8 cellular contexts compared by ENCODE assay signal in genomic region chr11:68889948-68890446, GRCh38. TPM values are rescaled to one million over a fixed set of nuclear protein-coding genes. Genes with fewer than 3 reads are reported as not detected.
A peak's percentile ranks its signal among the peaks of the same experiment; 100 is the strongest.
DNase-seq lines count a peak whose midpoint lies in the region; ATAC-seq, FAIRE-seq and TF ChIP-seq lines count a peak whose summit lies in the region.

No MANE protein-coding gene starts in this region.

- CTCF ChIA-PET in H1 (lab: Charles Lee; ENCODE audit: partially characterized antibody): interaction anchor here (0.6 to 2.2 kb wide), 17 partner anchors 9 to 289 kb away, joined by 3 to 17 read pairs (median 4); partner anchors contain the start of gene MRPL21
- CTCF ChIA-PET in activated CD4-positive, alpha-beta memory T cell treated with anti-CD3 and anti-CD28 coated beads, Interleukin-2, amount 10 ng/mL, durations not matched to agents 7 days and 5 days (lab: Charles Lee): no interaction called here

- peaks cover 6 to 17% of the 10 kb centered on the region in 2 experiments for H4K20me1 ChIP-seq in H1 (replicated peaks in 1 of 2; ENCODE audit: control insufficient read depth in 1 of 2, insufficient read depth in 2 of 2, low read length in 2 of 2)

- no peak overlapping the region for H3K4me2 ChIP-seq in H1 (ENCODE audit: insufficient read depth in 1 of 2, low read depth in 2 of 2, low read length in 2 of 2)

- no peaks in the 10 kb centered on the region for H3K79me2 ChIP-seq in H1 (ENCODE audit: control insufficient read depth in 1 of 2, insufficient read depth in 2 of 2, low read length in 2 of 2)

- no peaks in the 10 kb centered on the region for H3K9me3 Mint-ChIP-seq in activated CD4-positive, alpha-beta memory T cell treated with anti-CD3 and anti-CD28 coated beads, Interleukin-2, amount 10 ng/mL, durations not matched to agents 7 days and 5 days

- no peak for TF ChIP-seq EP300 in H1 (IDR thresholded peaks at IDR 0.05; ENCODE audit: borderline replicate concordance in 1 of 2, low read depth in 2 of 2, low read length in 2 of 2)

- no peak overlapping the region for H3K27ac ChIP-seq in H1 (ENCODE audit: low read depth, low read length)

- no peaks in the 10 kb centered on the region for H3K27me3 ChIP-seq in H1 (replicated peaks in 1 of 4; ENCODE audit: control insufficient read depth in 3 of 4, extremely low read depth in 1 of 4, insufficient read depth in 3 of 4, low read length in 3 of 4)

- H2AFZ ChIP-seq in H1 (ENCODE audit: low read length): no peak overlapping the region

- H2BK5ac ChIP-seq in H1 (ENCODE audit: low read depth, low read length): no peak overlapping the region

- no peak overlapping the region for H3K56ac ChIP-seq in H1 (replicated peaks; ENCODE audit: insufficient read length, low read depth, low read length)

- 56% methylated on average over 18 of the region's 18 CpGs; no CpG with 5 or more reads in 1 of the 2 experiments for WGBS in H1 (ENCODE audit: extremely low coverage in 1 of 2, insufficient coverage in 1 of 2, insufficient read length in 1 of 2, insufficient replicate concordance in 2 of 2, low coverage in 1 of 2, low lambda C conversion rate in 2 of 2, missing lambda C conversion rate in 1 of 2), 2 experiments

- TF ChIP-seq CTCF in H1 (IDR thresholded peaks at IDR 0.05; ENCODE audit: control extremely low read depth in 1 of 3, insufficient read depth in 1 of 3, low read depth in 1 of 3, low read length in 3 of 3): peak; percentile 74 to 77 (median 74)

- H2BK15ac ChIP-seq in H1 (ENCODE audit: low read length): no peak overlapping the region

- H2BK20ac ChIP-seq in H1 (ENCODE audit: low read length): no peak overlapping the region

- H4K5ac ChIP-seq in H1 (ENCODE audit: insufficient read length, low read depth, low read length): no peak overlapping the region

- no peak overlapping the region for H3K9ac ChIP-seq in H1 (replicated peaks in 1 of 4; ENCODE audit: extremely low read depth in 1 of 4, low read depth in 3 of 4, low read length in 3 of 4)

- no peak overlapping the region for H2BK12ac ChIP-seq in H1 (ENCODE audit: low read depth, low read length)

- no peak for ATAC-seq in HG03442 (IDR thresholded peaks at IDR 0.05; ENCODE audit: unreplicated experiment)

- H4K8ac ChIP-seq in H1 (ENCODE audit: extremely low read depth, insufficient read depth, low read length): 0 out of 2 replicates have a peak overlapping the region, but pooled peaks have one; percentile 16

- H3K4ac ChIP-seq in H1 (replicated peaks; ENCODE audit: insufficient read length, low read depth, low read length): no peak overlapping the region

- no peaks in the 10 kb centered on the region for H3K23me2 ChIP-seq in H1 (ENCODE audit: low read depth, low read length)

- H3K4me1 Mint-ChIP-seq in activated CD4-positive, alpha-beta memory T cell treated with anti-CD3 and anti-CD28 coated beads, Interleukin-2, amount 10 ng/mL, durations not matched to agents 7 days and 5 days: no peaks in the 10 kb centered on the region

- peak; percentile 65 to 77 for TF ChIP-seq RAD21 in H1 (IDR thresholded peaks at IDR 0.05 in 1 of 2, conservative IDR thresholded peaks at IDR 0.05 in 1 of 2; ENCODE audit: low read depth in 2 of 2, low read length in 2 of 2)

- peaks cover 17% of the 10 kb centered on the region for H3K36me3 Mint-ChIP-seq in activated CD4-positive, alpha-beta memory T cell treated with anti-CD3 and anti-CD28 coated beads, Interleukin-2, amount 10 ng/mL, durations not matched to agents 7 days and 5 days (ENCODE audit: low read depth)

- peaks cover 8 to 37% (median 22%) of the 10 kb centered on the region in 4 experiments; a peak in 5 of 8 replicates for H3K36me3 ChIP-seq in H1 (ENCODE audit: control insufficient read depth in 2 of 4, insufficient read depth in 4 of 4, low read length in 3 of 4)

- H3K9me3 ChIP-seq in H1 (ENCODE audit: insufficient read depth in 2 of 2, low read depth in 1 of 2, low read length in 1 of 2): no peaks in the 10 kb centered on the region

- H3K4me3 ChIP-seq in H1 (ENCODE audit: extremely low read depth in 1 of 4, insufficient read depth in 2 of 4, low read depth in 3 of 4, low read length in 4 of 4): no peak overlapping the region

- DNase-seq in AG08395 (ENCODE audit: low spot score) (peak; percentile 93), HuH-7.5 (ENCODE audit: low spot score) (peak; percentile 81), H1 (ENCODE audit: low read depth in 1 of 2, low spot score in 2 of 2) (peak; percentile 57 to 84), myocyte (ENCODE audit: low read depth) (peak; percentile 27), NCI-H2171 treated with DMSO at 0.1 percent for 48 hours (lab: John Stamatoyannopoulos, UW) (no peak), SW480 (ENCODE audit: low spot score) (no peak)
- no peak for DNase-seq in activated CD4-positive, alpha-beta memory T cell treated with anti-CD3 and anti-CD28 coated beads, Interleukin-2, amount 10 ng/mL, durations not matched to agents 7 days and 5 days

- no peak overlapping the region for H2AK5ac ChIP-seq in H1 (ENCODE audit: low read depth, low read length)

- no peak overlapping the region for H3K14ac ChIP-seq in H1 (ENCODE audit: insufficient read length)

- no peak overlapping the region for H3K27ac Mint-ChIP-seq in activated CD4-positive, alpha-beta memory T cell treated with anti-CD3 and anti-CD28 coated beads, Interleukin-2, amount 10 ng/mL, durations not matched to agents 7 days and 5 days

- H3K27me3 Mint-ChIP-seq in activated CD4-positive, alpha-beta memory T cell treated with anti-CD3 and anti-CD28 coated beads, Interleukin-2, amount 10 ng/mL, durations not matched to agents 7 days and 5 days: no peaks in the 10 kb centered on the region

- no peaks in the 10 kb centered on the region for H3K79me1 ChIP-seq in H1 (ENCODE audit: low read depth, low read length)

- no peak overlapping the region for H4K91ac ChIP-seq in H1 (replicated peaks; ENCODE audit: insufficient read length, low read length)

- POLR2A ChIA-PET in H1 (lab: Charles Lee; ENCODE audit: partially characterized antibody): interaction anchor here (0.8 to 2.0 kb wide), 9 partner anchors 8 to 50 kb away, joined by 3 to 8 read pairs (median 3); partner anchors contain the start of genes IGHMBP2 and MRPL21
- POLR2A ChIA-PET in activated CD4-positive, alpha-beta memory T cell treated with anti-CD3 and anti-CD28 coated beads, Interleukin-2, amount 10 ng/mL, durations not matched to agents 7 days and 5 days (lab: Charles Lee): interaction anchor here (0.5 kb wide), 1 partner anchor 21 kb away, joined by 3 read pairs; no protein-coding TSS in a partner anchor

- no peak overlapping the region for H3K4me3 Mint-ChIP-seq in activated CD4-positive, alpha-beta memory T cell treated with anti-CD3 and anti-CD28 coated beads, Interleukin-2, amount 10 ng/mL, durations not matched to agents 7 days and 5 days

- no peak overlapping the region for H2BK120ac ChIP-seq in H1 (replicated peaks; ENCODE audit: low read depth, low read length)

- no peak for FAIRE-seq in H1 (lab: Jason Lieb, UNC)

- no peak overlapping the region for H3K18ac ChIP-seq in H1 (ENCODE audit: extremely low read depth, low read length)

- no peak for TF ChIP-seq POLR2A in H1 (IDR thresholded peaks at IDR 0.05; ENCODE audit: control extremely low read depth in 1 of 2, low read depth in 2 of 2, low read length in 2 of 2)

- H3K4me1 ChIP-seq in H1 (replicated peaks in 1 of 4; ENCODE audit: control insufficient read depth in 3 of 4, insufficient read depth in 4 of 4, low read length in 3 of 4): peaks cover 0 to 4% (median under 1%) of the 10 kb centered on the region in 4 experiments; a peak in 1 of 7 replicates

- no peak overlapping the region for H3K23ac ChIP-seq in H1 (ENCODE audit: insufficient read length)

RNA-seq across cellular contexts. Expression of gene MRPL21, which starts 13.6 kb away (rescaled TPM):
- total RNA-seq in H1 (2021; fragmentation: NEBNext Ultra II Directional; extraction: Animal tissue kit (Norgen Biotek cat#: 25700)): 103 and 107 TPM in 2 replicates
- polyA plus RNA-seq in H1 (2011; rRNA removed): 72.0 and 102 TPM in 2 replicates
- 103 TPM for polyA plus RNA-seq in H1 (2011; cell fraction: cytosol; rRNA removed)
- polyA plus RNA-seq in H1 (2011; cell fraction: nucleus; rRNA removed): 65.0 TPM
- polyA plus RNA-seq in H1 (2012, experiment 1 of 2): 87.9 to 110 TPM (median 103 TPM) in 4 replicates
- 154 TPM for polyA plus RNA-seq in H1 (2012, experiment 2 of 2)
- 114 TPM for polyA plus RNA-seq in H1 (2013, experiment 1 of 2)
- polyA plus RNA-seq in H1 (2013, experiment 2 of 2): 114 TPM
- polyA minus RNA-seq in H1 (2011; rRNA and poly(A)+ RNA removed): 33.9 and 40.8 TPM in 2 replicates
- polyA minus RNA-seq in H1 (2011; cell fraction: cytosol; rRNA and poly(A)+ RNA removed): 27.4 TPM
- 44.7 TPM for polyA minus RNA-seq in H1 (2011; cell fraction: nucleus; rRNA and poly(A)+ RNA removed)
- total RNA-seq in myocyte: 39.9 and 50.4 TPM in 2 replicates
- polyA plus RNA-seq in myocyte (2012): 59.6 TPM
- 10 to 100 TPM; 47.6 to 53.4 TPM for total RNA-seq in activated CD4-positive, alpha-beta memory T cell treated with anti-CD3 and anti-CD28 coated beads, Interleukin-2, amount 10 ng/mL, durations not matched to agents 7 days and 5 days

RNA-seq across cellular contexts. Expression of gene IGHMBP2, which starts 13.7 kb away (rescaled TPM):
- 17.6 and 19.1 TPM in 2 replicates for total RNA-seq in H1 (2021; fragmentation: NEBNext Ultra II Directional; extraction: Animal tissue kit (Norgen Biotek cat#: 25700))
- polyA plus RNA-seq in H1 (2011; rRNA removed): 8.4 and 11.5 TPM in 2 replicates
- polyA plus RNA-seq in H1 (2011; cell fraction: cytosol; rRNA removed): 8.8 TPM
- 43.3 TPM for polyA plus RNA-seq in H1 (2011; cell fraction: nucleus; rRNA removed)
- 12.0 to 13.5 TPM (median 12.3 TPM) in 4 replicates for polyA plus RNA-seq in H1 (2012, experiment 1 of 2)
- polyA plus RNA-seq in H1 (2012, experiment 2 of 2): 9.2 TPM
- 8.5 TPM for polyA plus RNA-seq in H1 (2013, experiment 1 of 2)
- polyA plus RNA-seq in H1 (2013, experiment 2 of 2): 8.0 TPM
- 22.9 and 25.7 TPM in 2 replicates for polyA minus RNA-seq in H1 (2011; rRNA and poly(A)+ RNA removed)
- 15.8 TPM for polyA minus RNA-seq in H1 (2011; cell fraction: cytosol; rRNA and poly(A)+ RNA removed)
- polyA minus RNA-seq in H1 (2011; cell fraction: nucleus; rRNA and poly(A)+ RNA removed): 38.1 TPM
- total RNA-seq in myocyte: 9.7 and 10.0 TPM in 2 replicates
- polyA plus RNA-seq in myocyte (2012): 10.4 TPM
- total RNA-seq in activated CD4-positive, alpha-beta memory T cell treated with anti-CD3 and anti-CD28 coated beads, Interleukin-2, amount 10 ng/mL, durations not matched to agents 7 days and 5 days: 10 to 100 TPM; 24.1 to 24.9 TPM

RNA-seq across cellular contexts. Expression of gene CPT1A, which starts 48.3 kb away (rescaled TPM):
- total RNA-seq in H1 (2021; fragmentation: NEBNext Ultra II Directional; extraction: Animal tissue kit (Norgen Biotek cat#: 25700)): 9.6 and 12.2 TPM in 2 replicates
- polyA plus RNA-seq in H1 (2011; rRNA removed): 2.9 and 3.8 TPM in 2 replicates
- polyA plus RNA-seq in H1 (2011; cell fraction: cytosol; rRNA removed): 3.0 TPM
- 5.9 TPM for polyA plus RNA-seq in H1 (2011; cell fraction: nucleus; rRNA removed)
- polyA plus RNA-seq in H1 (2012, experiment 1 of 2): 5.4 to 7.2 TPM (median 6.1 TPM) in 4 replicates
- polyA plus RNA-seq in H1 (2012, experiment 2 of 2): 2.6 TPM
- 9.5 TPM for polyA plus RNA-seq in H1 (2013, experiment 1 of 2)
- polyA plus RNA-seq in H1 (2013, experiment 2 of 2): 10.8 TPM
- 9.7 and 10.9 TPM in 2 replicates for polyA minus RNA-seq in H1 (2011; rRNA and poly(A)+ RNA removed)
- 5.1 TPM for polyA minus RNA-seq in H1 (2011; cell fraction: cytosol; rRNA and poly(A)+ RNA removed)
- polyA minus RNA-seq in H1 (2011; cell fraction: nucleus; rRNA and poly(A)+ RNA removed): 6.4 TPM
- total RNA-seq in myocyte: 1.9 and 2.8 TPM in 2 replicates
- 7.5 TPM for polyA plus RNA-seq in myocyte (2012)
- 10 to 100 TPM; 50.2 to 51.1 TPM for total RNA-seq in activated CD4-positive, alpha-beta memory T cell treated with anti-CD3 and anti-CD28 coated beads, Interleukin-2, amount 10 ng/mL, durations not matched to agents 7 days and 5 days

Comparison
In these comparisons a context has a peak if more than half of its experiments do, and no peak if none do; other contexts are left out.
1. DNase-seq: peak in AG08395 (single experiment), HuH-7.5 (single experiment), H1 (2 of 2) and myocyte (single experiment); none in NCI-H2171 treated with DMSO at 0.1 percent for 48 hours (single experiment), activated CD4-positive, alpha-beta memory T cell treated with anti-CD3 and anti-CD28 coated beads, Interleukin-2, amount 10 ng/mL, durations not matched to agents 7 days and 5 days (single experiment) and SW480 (single experiment).